In genomic region chr5:60811105-60811504, GRCh38 we compare ENCODE assay signal across 17 cellular contexts. TPM values are rescaled to one million over a fixed set of nuclear protein-coding genes. Genes with fewer than 3 reads are reported as not detected.
DNase-seq lines count a peak whose midpoint lies in the region; ATAC-seq and TF ChIP-seq lines count a peak whose summit lies in the region.
"Had no signal": no experiment of that assay in that cellular context is flagged by ENCODE, and none has a peak within 500 bp of the region (broad histone marks: within the 10 kb centered on the region; RNA-seq: fewer than 3 reads in every experiment).

No MANE protein-coding gene starts in this region.

- no peak overlapping the region for H2BK15ac ChIP-seq in mesendoderm (replicated peaks; ENCODE audit: low read depth)

- no peaks in the 10 kb centered on the region for H3K79me2 ChIP-seq in mesendoderm (ENCODE audit: control insufficient read depth, insufficient read depth, low read length)

- H3K27ac Mint-ChIP-seq in HFFc6: no peak overlapping the region
- H3K27ac Mint-ChIP-seq: activated CD4-positive, alpha-beta memory T cell treated with anti-CD3 and anti-CD28 coated beads, Interleukin-2, amount 10 ng/mL, durations not matched to agents 7 days and 5 days had no signal

- no peak overlapping the region for H2BK120ac ChIP-seq in mesendoderm (ENCODE audit: low read depth, low read length)

- H2AK5ac ChIP-seq in mesendoderm (ENCODE audit: low read length): no peak overlapping the region

- H3K4me1 ChIP-seq in mesendoderm (ENCODE audit: control insufficient read depth, low read depth, low read length): peaks cover 1% of the 10 kb centered on the region

- no peak for DNase-seq in effector CD8-positive, alpha-beta T cell (lab: John Stamatoyannopoulos, UW)
- DNase-seq in mesendoderm: no peak
- DNase-seq in stimulated activated CD8-positive, alpha-beta memory T cell treated with anti-CD3 and anti-CD28 coated beads, Interleukin-4, amount 100 ng/mL, for 48 hours: no peak
- DNase-seq in HFFc6: no peak
- DNase-seq: activated CD4-positive, alpha-beta memory T cell treated with anti-CD3 and anti-CD28 coated beads, Interleukin-2, amount 10 ng/mL, durations not matched to agents 7 days and 5 days; activated gamma-delta T cell; Kasumi-1; NCI-H187 treated with DMSO at 0.1 percent for 48 hours; NCI-H524 treated with DMSO at 0.1 percent for 48 hours; right cardiac atrium; stimulated activated naive CD8-positive, alpha-beta T cell treated with anti-CD3 and anti-CD28 coated beads, Interleukin-15, Interleukin-2, amounts not matched to agents 100 U/mL and 50 U/mL, for 24 hours had no signal

- no peak overlapping the region for H4K5ac ChIP-seq in mesendoderm (ENCODE audit: low read length)

- peaks cover 3% of the 10 kb centered on the region for H3K27me3 Mint-ChIP-seq in HFFc6 (ENCODE audit: insufficient read depth)

- no peak overlapping the region for H3K4me3 Mint-ChIP-seq in HFFc6
- H3K4me3 Mint-ChIP-seq: activated CD4-positive, alpha-beta memory T cell treated with anti-CD3 and anti-CD28 coated beads, Interleukin-2, amount 10 ng/mL, durations not matched to agents 7 days and 5 days; neural crest cell had no signal

- H3K18ac ChIP-seq in mesendoderm (ENCODE audit: low read length): no peak overlapping the region

- H3K9ac ChIP-seq in mesendoderm (ENCODE audit: low read length): no peak overlapping the region

- no peak overlapping the region for H3K27ac ChIP-seq in mesendoderm (ENCODE audit: low read depth, low read length)

- no peak overlapping the region for H3K4ac ChIP-seq in mesendoderm (ENCODE audit: low read depth, low read length)

- H4K8ac ChIP-seq in mesendoderm (ENCODE audit: low read depth, low read length): no peak overlapping the region

- no peak for TF ChIP-seq CTCF in HFFc6 (IDR thresholded peaks at IDR 0.05)

- H3K23ac ChIP-seq in mesendoderm (ENCODE audit: low read length): no peak overlapping the region

- H3K9me3 Mint-ChIP-seq in HFFc6: no peaks in the 10 kb centered on the region
- H3K9me3 Mint-ChIP-seq: activated CD4-positive, alpha-beta memory T cell treated with anti-CD3 and anti-CD28 coated beads, Interleukin-2, amount 10 ng/mL, durations not matched to agents 7 days and 5 days had no signal

- H3K56ac ChIP-seq in mesendoderm (ENCODE audit: low read length): no peak overlapping the region

- peak; percentile 26 for ATAC-seq in GM18858 (IDR thresholded peaks at IDR 0.05; ENCODE audit: unreplicated experiment)
- ATAC-seq in GM21381 (IDR thresholded peaks at IDR 0.05; ENCODE audit: unreplicated experiment): peak; percentile 50
- ATAC-seq in HG02973 (IDR thresholded peaks at IDR 0.05; ENCODE audit: unreplicated experiment): peak; percentile 55
- peak; percentile 38 for ATAC-seq in HG03565 (IDR thresholded peaks at IDR 0.05; ENCODE audit: unreplicated experiment)
- ATAC-seq: right cardiac atrium; stimulated activated naive CD8-positive, alpha-beta T cell treated with anti-CD3 and anti-CD28 coated beads, Interleukin-15, Interleukin-2, amounts not matched to agents 100 U/mL and 50 U/mL, for 24 hours had no signal

- no peaks in the 10 kb centered on the region for H3K79me1 ChIP-seq in mesendoderm (ENCODE audit: low read length)

- peaks cover 5% of the 10 kb centered on the region; the same call in 1 of the 2 replicates for H3K4me1 Mint-ChIP-seq in HFFc6 (ENCODE audit: low read depth)
- H3K4me1 Mint-ChIP-seq: activated CD4-positive, alpha-beta memory T cell treated with anti-CD3 and anti-CD28 coated beads, Interleukin-2, amount 10 ng/mL, durations not matched to agents 7 days and 5 days; neural crest cell had no signal

- no peak overlapping the region for H3K4me3 ChIP-seq in mesendoderm (ENCODE audit: low read length)
- H3K4me3 ChIP-seq: lung had no signal

- no peak overlapping the region for H2BK5ac ChIP-seq in mesendoderm (ENCODE audit: low read length)

- H3K27me3 ChIP-seq in mesendoderm (ENCODE audit: insufficient read depth, low read length, poor library complexity): no peaks in the 10 kb centered on the region

- no peaks in the 10 kb centered on the region for H3K36me3 Mint-ChIP-seq in HFFc6 (ENCODE audit: low read depth)

- no peak overlapping the region for H3K4me2 ChIP-seq in mesendoderm (ENCODE audit: low read length)

- H3K36me3 ChIP-seq in mesendoderm (ENCODE audit: control insufficient read depth, insufficient read depth, low read length): no peaks in the 10 kb centered on the region

RNA-seq across cellular contexts. Expression of gene ELOVL7, which starts 33.0 kb away (rescaled TPM):
- polyA plus RNA-seq in mesendoderm (2013, experiment 1 of 2): 2.2 TPM
- 2.0 TPM for polyA plus RNA-seq in mesendoderm (2013, experiment 2 of 2)
- under 1 TPM in 2 of 6 experiments, not detected in 4; 0.07 to 0.17 TPM for total RNA-seq in HFFc6 (2021; fragmentation: NEBNext Ultra II Directional; extraction: Animal tissue kit (Norgen Biotek cat#: 25700))
